8 cellular contexts compared by ENCODE assay signal in the genomic region with DNA sequence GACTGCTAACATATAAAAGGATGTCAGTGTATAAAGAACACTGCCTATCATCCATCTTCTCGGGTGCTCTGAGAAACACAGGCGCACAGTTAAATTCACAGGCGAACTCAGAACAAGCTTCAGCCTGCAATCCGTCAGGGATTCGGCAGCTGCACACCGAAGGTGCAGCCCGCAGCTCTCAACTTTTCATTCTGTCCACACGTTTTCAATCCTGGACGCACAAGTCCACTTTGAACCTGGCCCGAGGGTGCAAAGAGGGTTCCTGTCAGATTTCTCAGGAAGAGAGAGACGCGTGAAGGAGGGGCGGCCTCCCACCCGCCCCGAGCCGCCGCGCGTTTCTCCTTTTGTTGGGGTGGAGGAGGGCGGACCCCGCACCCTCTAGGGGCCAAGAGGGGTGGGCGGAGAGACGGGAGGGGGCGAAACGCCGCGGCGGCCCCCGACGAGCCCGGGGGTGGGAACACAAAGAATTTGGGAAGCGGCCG. TPM values are rescaled to one million over a fixed set of nuclear protein-coding genes. Genes with fewer than 3 reads are reported as not detected.
DNase-seq lines count a peak whose midpoint lies in the region; ATAC-seq lines count a peak whose summit lies in the region.

No MANE protein-coding gene starts in this region.

- under 1% methylated on average over 33 of the region's 33 CpGs for WGBS in right cardiac atrium

- H3K9me3 ChIP-seq in right cardiac atrium (ENCODE audit: control insufficient read depth, low read length) = no peaks in the 10 kb centered on the region

- peaks cover 4% of the 10 kb centered on the region for H3K4me1 ChIP-seq in right cardiac atrium (ENCODE audit: control insufficient read depth, insufficient read depth, low read length)

- no peaks in the 10 kb centered on the region for H3K27me3 ChIP-seq in right cardiac atrium (ENCODE audit: control insufficient read depth, insufficient read depth)

- peak overlapping the region; percentile 36 for H3K27ac ChIP-seq in right cardiac atrium (ENCODE audit: low read length)

- DNase-seq in COR-L47 (lab: John Stamatoyannopoulos, UW) (peak; percentile 37), RKO (ENCODE audit: low spot score) (peak; percentile 63), amniotic stem cell (lab: John Stamatoyannopoulos, UW) (peak; percentile 18), right cardiac atrium (peak in 2 of 3 donors; percentile 34 to 75), putamen (ENCODE audit: low spot score) (peak; percentile 50), OCI-M2 (lab: John Stamatoyannopoulos, UW; ENCODE audit: unreplicated experiment) (no peak)

- ATAC-seq in GM19452 (IDR thresholded peaks at IDR 0.05; ENCODE audit: unreplicated experiment) = peak; percentile 41
- peak; percentile 23 for ATAC-seq in HG03457 (IDR thresholded peaks at IDR 0.05; ENCODE audit: unreplicated experiment)
- peak in 1 of 2 donors; percentile 15 for ATAC-seq in right cardiac atrium

- intact Hi-C loops in right cardiac atrium (cut with DNase I) = loop anchor here in 1 of 4 donors (10.0 kb wide), 1 partner anchor 47 kb away; no protein-coding TSS in a partner anchor

- peak overlapping the region; percentile 100 for H3K4me3 ChIP-seq in right cardiac atrium (ENCODE audit: low read length)

RNA-seq across cellular contexts. Expression of a gene that starts 0.7 kb away (rescaled TPM):
- 10 to 100 TPM; 11.4 to 17.9 (median 13.3) TPM for total RNA-seq in right cardiac atrium
- polyA plus RNA-seq in right cardiac atrium = 4.2 TPM
